In the genomic region with DNA sequence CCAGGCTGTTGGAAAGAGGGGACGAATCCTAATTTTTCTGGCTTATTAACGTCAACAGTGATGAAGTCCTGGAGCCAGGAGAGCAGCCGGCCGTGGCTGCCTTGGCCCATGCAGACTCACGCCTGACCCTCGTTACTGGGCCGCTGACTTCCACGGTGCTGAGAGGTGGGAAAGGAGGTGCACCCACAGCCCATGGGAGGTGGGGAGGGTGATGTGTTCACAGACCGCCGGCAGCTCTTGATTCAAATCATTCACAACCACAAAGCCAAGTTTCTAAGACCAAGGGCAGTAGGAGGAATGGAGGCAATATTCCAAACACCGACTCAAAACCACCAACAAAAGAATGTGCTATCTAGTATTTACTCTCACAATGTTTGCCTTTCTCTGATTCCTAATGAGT, we compare ENCODE assay signal across 1 cellular context.
TF ChIP-seq lines count a peak whose summit lies in the region.

No MANE protein-coding gene starts in this region.

TF ChIP-seq in HEK293, 187 proteins besides CTCF, POLR2A, EP300 and RAD21 (continued from another document):
- TF ChIP-seq ZNF610 (tag by site-specific recombination; IDR thresholded peaks at IDR 0.05; ENCODE audit: borderline replicate concordance): no peak
- no peak for TF ChIP-seq OSR2 (tag by site-specific recombination; IDR thresholded peaks at IDR 0.05)
- TF ChIP-seq TCF7L2 (IDR thresholded peaks at IDR 0.05; ENCODE audit: borderline replicate concordance, low read depth, low read length): no peak
- TF ChIP-seq GFI1B (tag by site-specific recombination; IDR thresholded peaks at IDR 0.05): no peak
- peak; percentile 77; the same call in 1 of the 2 replicates for TF ChIP-seq EGR2 (tag by site-specific recombination; IDR thresholded peaks at IDR 0.05; ENCODE audit: low read depth)
- TF ChIP-seq, protein P1, sequence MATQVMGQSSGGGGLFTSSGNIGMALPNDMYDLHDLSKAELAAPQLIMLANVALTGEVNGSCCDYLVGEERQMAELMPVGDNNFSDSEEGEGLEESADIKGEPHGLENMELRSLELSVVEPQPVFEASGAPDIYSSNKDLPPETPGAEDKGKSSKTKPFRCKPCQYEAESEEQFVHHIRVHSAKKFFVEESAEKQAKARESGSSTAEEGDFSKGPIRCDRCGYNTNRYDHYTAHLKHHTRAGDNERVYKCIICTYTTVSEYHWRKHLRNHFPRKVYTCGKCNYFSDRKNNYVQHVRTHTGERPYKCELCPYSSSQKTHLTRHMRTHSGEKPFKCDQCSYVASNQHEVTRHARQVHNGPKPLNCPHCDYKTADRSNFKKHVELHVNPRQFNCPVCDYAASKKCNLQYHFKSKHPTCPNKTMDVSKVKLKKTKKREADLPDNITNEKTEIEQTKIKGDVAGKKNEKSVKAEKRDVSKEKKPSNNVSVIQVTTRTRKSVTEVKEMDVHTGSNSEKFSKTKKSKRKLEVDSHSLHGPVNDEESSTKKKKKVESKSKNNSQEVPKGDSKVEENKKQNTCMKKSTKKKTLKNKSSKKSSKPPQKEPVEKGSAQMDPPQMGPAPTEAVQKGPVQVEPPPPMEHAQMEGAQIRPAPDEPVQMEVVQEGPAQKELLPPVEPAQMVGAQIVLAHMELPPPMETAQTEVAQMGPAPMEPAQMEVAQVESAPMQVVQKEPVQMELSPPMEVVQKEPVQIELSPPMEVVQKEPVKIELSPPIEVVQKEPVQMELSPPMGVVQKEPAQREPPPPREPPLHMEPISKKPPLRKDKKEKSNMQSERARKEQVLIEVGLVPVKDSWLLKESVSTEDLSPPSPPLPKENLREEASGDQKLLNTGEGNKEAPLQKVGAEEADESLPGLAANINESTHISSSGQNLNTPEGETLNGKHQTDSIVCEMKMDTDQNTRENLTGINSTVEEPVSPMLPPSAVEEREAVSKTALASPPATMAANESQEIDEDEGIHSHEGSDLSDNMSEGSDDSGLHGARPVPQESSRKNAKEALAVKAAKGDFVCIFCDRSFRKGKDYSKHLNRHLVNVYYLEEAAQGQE (tag by site-specific recombination; IDR thresholded peaks at IDR 0.05): no peak
- no peak for TF ChIP-seq ZNF830 (tag by site-specific recombination; IDR thresholded peaks at IDR 0.05; ENCODE audit: low read depth)
- no peak for TF ChIP-seq ZNF654 (tag by site-specific recombination; IDR thresholded peaks at IDR 0.05; ENCODE audit: low read depth)
- TF ChIP-seq ZNF433 (tag by site-specific recombination; IDR thresholded peaks at IDR 0.05; ENCODE audit: low read depth): no peak
- no peak for TF ChIP-seq ZNF792 (tag by site-specific recombination; IDR thresholded peaks at IDR 0.05)
TF ChIP-seq in HEK293: peak in this region for 2.
